Comparison of ENCODE assay signal across 39 cellular contexts in genomic region chr7:41973331-41973730, GRCh38.
"Had no signal": no experiment of that assay in that cellular context is flagged by ENCODE, and none has a peak within 500 bp of the region (broad histone marks: within the 10 kb centered on the region; RNA-seq: fewer than 3 reads in every experiment).

No MANE protein-coding gene starts in this region.

- H3K27ac ChIP-seq: adrenal gland, ascending aorta, body of pancreas, brain microvascular endothelial cell, breast epithelium, cardiac muscle cell had no signal

- H3K36me3 Mint-ChIP-seq: activated naive CD4-positive, alpha-beta T cell treated with anti-CD3 and anti-CD28 coated beads, Interleukin-2, amount 10 ng/mL, durations not matched to agents 7 days and 5 days; activated naive CD4-positive, alpha-beta T cell treated with anti-CD3 and anti-CD28 coated beads, Interleukin-2, amount 50 U/mL, for 24 hours; activated naive CD4-positive, alpha-beta T cell treated with anti-CD3 and anti-CD28 coated beads, Interleukin-2, amount 50 U/mL, for 72 hours; activated naive CD8-positive, alpha-beta T cell; activated naive CD8-positive, alpha-beta T cell treated with anti-CD3 and anti-CD28 coated beads for 36 hours; activated naive CD8-positive, alpha-beta T cell treated with anti-CD3 and anti-CD28 coated beads, Interleukin-2, amount 10 ng/mL, durations not matched to agents 7 days and 5 days had no signal

- H3K27ac Mint-ChIP-seq: activated naive CD4-positive, alpha-beta T cell treated with anti-CD3 and anti-CD28 coated beads for 36 hours; activated naive CD4-positive, alpha-beta T cell treated with anti-CD3 and anti-CD28 coated beads, Interleukin-2, amount 10 ng/mL, durations not matched to agents 7 days and 5 days; activated naive CD4-positive, alpha-beta T cell treated with anti-CD3 and anti-CD28 coated beads, Interleukin-2, amount 50 U/mL, for 24 hours; activated naive CD4-positive, alpha-beta T cell treated with anti-CD3 and anti-CD28 coated beads, Interleukin-2, amount 50 U/mL, for 72 hours; activated naive CD8-positive, alpha-beta T cell; activated naive CD8-positive, alpha-beta T cell treated with anti-CD3 and anti-CD28 coated beads for 36 hours; activated naive CD8-positive, alpha-beta T cell treated with anti-CD3 and anti-CD28 coated beads, Interleukin-2, amount 10 ng/mL, durations not matched to agents 7 days and 5 days; activated naive CD8-positive, alpha-beta T cell treated with anti-CD3 and anti-CD28 coated beads, Interleukin-2, amount 50 U/mL, for 24 hours; activated T-cell treated with anti-CD3 and anti-CD28 coated beads, Interleukin-2, amount 50 U/mL, for 24 hours; activated T-cell treated with anti-CD3 and anti-CD28 coated beads, Interleukin-2, amount 50 U/mL, for 72 hours; activated T-helper 1 cell treated with anti-CD3 and anti-CD28 coated beads, Interleukin-12 subunit alpha, Interleukin-12 subunit beta, Interleukin-2, Interleukin-4 antibody, amounts not matched to agents 30 ng/mL and 10 ng/mL and 1 ng/mL, durations not matched to agents 14 hours and 24 hours and 36 hours; activated T-helper 17 cell treated with anti-CD3 and anti-CD28 coated beads, Interleukin-2, amount 50 U/mL, for 72 hours; activated T-helper 2 cell treated with anti-CD3 and anti-CD28 coated beads, Interferon-gamma antibody, Interleukin-2, Interleukin-4, amounts not matched to agents 10 μg/mL and 5 μg/mL and 100 μg/mL, durations not matched to agents 14 hours and 24 hours and 36 hours had no signal

- H3K9me3 ChIP-seq: adrenal gland, ascending aorta, body of pancreas, breast epithelium had no signal

- H3K27me3 Mint-ChIP-seq: activated naive CD8-positive, alpha-beta T cell; activated T-helper 17 cell treated with anti-CD3 and anti-CD28 coated beads, Interleukin-2, amount 50 U/mL, for 72 hours; brain; central memory CD8-positive, alpha-beta T cell had no signal

- H3K9me3 Mint-ChIP-seq: activated naive CD4-positive, alpha-beta T cell treated with anti-CD3 and anti-CD28 coated beads for 36 hours; activated naive CD4-positive, alpha-beta T cell treated with anti-CD3 and anti-CD28 coated beads, Interleukin-2, amount 10 ng/mL, durations not matched to agents 7 days and 5 days; activated naive CD4-positive, alpha-beta T cell treated with anti-CD3 and anti-CD28 coated beads, Interleukin-2, amount 50 U/mL, for 24 hours; activated naive CD4-positive, alpha-beta T cell treated with anti-CD3 and anti-CD28 coated beads, Interleukin-2, amount 50 U/mL, for 72 hours; activated naive CD8-positive, alpha-beta T cell treated with anti-CD3 and anti-CD28 coated beads for 36 hours; activated naive CD8-positive, alpha-beta T cell treated with anti-CD3 and anti-CD28 coated beads, Interleukin-2, amount 10 ng/mL, durations not matched to agents 7 days and 5 days; activated naive CD8-positive, alpha-beta T cell treated with anti-CD3 and anti-CD28 coated beads, Interleukin-2, amount 50 U/mL, for 24 hours; activated T-cell treated with anti-CD3 and anti-CD28 coated beads, Interleukin-2, amount 50 U/mL, for 24 hours; activated T-cell treated with anti-CD3 and anti-CD28 coated beads, Interleukin-2, amount 50 U/mL, for 4 hours; activated T-cell treated with anti-CD3 and anti-CD28 coated beads, Interleukin-2, amount 50 U/mL, for 72 hours; activated T-helper 1 cell treated with anti-CD3 and anti-CD28 coated beads, Interleukin-12 subunit alpha, Interleukin-12 subunit beta, Interleukin-2, Interleukin-4 antibody, amounts not matched to agents 30 ng/mL and 10 ng/mL and 1 ng/mL, durations not matched to agents 14 hours and 24 hours and 36 hours; activated T-helper 17 cell treated with anti-CD3 and anti-CD28 coated beads, Interleukin-2, amount 50 U/mL, for 72 hours; activated T-helper 2 cell treated with anti-CD3 and anti-CD28 coated beads, Interferon-gamma antibody, Interleukin-2, Interleukin-4, amounts not matched to agents 10 μg/mL and 5 μg/mL and 100 μg/mL, durations not matched to agents 14 hours and 24 hours and 36 hours; brain; central memory CD8-positive, alpha-beta T cell had no signal

- H3K27me3 ChIP-seq: adrenal gland, ascending aorta, body of pancreas, brain microvascular endothelial cell, breast epithelium, cardiac muscle cell had no signal

- ATAC-seq: activated naive CD4-positive, alpha-beta T cell treated with anti-CD3 and anti-CD28 coated beads, Interleukin-2, amount 50 U/mL, for 72 hours; activated naive CD8-positive, alpha-beta T cell treated with anti-CD3 and anti-CD28 coated beads, Interleukin-2, amount 50 U/mL, for 24 hours; activated T-cell treated with anti-CD3 and anti-CD28 coated beads, Interleukin-2, amount 50 U/mL, for 4 hours; activated T-cell treated with anti-CD3 and anti-CD28 coated beads, Interleukin-2, amount 50 U/mL, for 72 hours; activated T-helper 17 cell treated with anti-CD3 and anti-CD28 coated beads, Interleukin-2, amount 50 U/mL, for 72 hours; body of pancreas had no signal

- H3K4me3 Mint-ChIP-seq: activated naive CD4-positive, alpha-beta T cell treated with anti-CD3 and anti-CD28 coated beads for 36 hours; activated naive CD4-positive, alpha-beta T cell treated with anti-CD3 and anti-CD28 coated beads, Interleukin-2, amount 10 ng/mL, durations not matched to agents 7 days and 5 days; activated naive CD4-positive, alpha-beta T cell treated with anti-CD3 and anti-CD28 coated beads, Interleukin-2, amount 50 U/mL, for 24 hours; activated naive CD8-positive, alpha-beta T cell; activated naive CD8-positive, alpha-beta T cell treated with anti-CD3 and anti-CD28 coated beads for 36 hours; activated naive CD8-positive, alpha-beta T cell treated with anti-CD3 and anti-CD28 coated beads, Interleukin-2, amount 10 ng/mL, durations not matched to agents 7 days and 5 days; activated naive CD8-positive, alpha-beta T cell treated with anti-CD3 and anti-CD28 coated beads, Interleukin-2, amount 50 U/mL, for 24 hours; activated T-cell treated with anti-CD3 and anti-CD28 coated beads, Interleukin-2, amount 50 U/mL, for 24 hours; activated T-cell treated with anti-CD3 and anti-CD28 coated beads, Interleukin-2, amount 50 U/mL, for 4 hours; activated T-cell treated with anti-CD3 and anti-CD28 coated beads, Interleukin-2, amount 50 U/mL, for 72 hours; activated T-helper 1 cell treated with anti-CD3 and anti-CD28 coated beads, Interleukin-12 subunit alpha, Interleukin-12 subunit beta, Interleukin-2, Interleukin-4 antibody, amounts not matched to agents 30 ng/mL and 10 ng/mL and 1 ng/mL, durations not matched to agents 14 hours and 24 hours and 36 hours; activated T-helper 17 cell treated with anti-CD3 and anti-CD28 coated beads, Interleukin-2, amount 50 U/mL, for 72 hours; brain; central memory CD8-positive, alpha-beta T cell had no signal

- H3K4me1 ChIP-seq: adrenal gland, body of pancreas had no signal

- DNase-seq: activated effector memory CD4-positive, alpha-beta T cell treated with anti-CD3 and anti-CD28 coated beads, Interleukin-2, amount 50 U/mL, for 16 hours; activated effector memory CD4-positive, alpha-beta T cell treated with Interleukin-2 at 50 U/mL for 16 hours; activated gamma-delta T cell; activated gamma-delta T cell treated with Interleukin-2 at 50 U/mL for 16 hours; activated naive CD4-positive, alpha-beta T cell; activated naive CD4-positive, alpha-beta T cell treated with anti-CD3 and anti-CD28 coated beads for 36 hours; activated naive CD4-positive, alpha-beta T cell treated with anti-CD3 and anti-CD28 coated beads, Interleukin-2, amount 10 ng/mL, durations not matched to agents 7 days and 5 days; activated naive CD4-positive, alpha-beta T cell treated with anti-CD3 and anti-CD28 coated beads, Interleukin-2, amount 50 U/mL, for 16 hours; activated naive CD4-positive, alpha-beta T cell treated with Interleukin-2 at 50 U/mL for 16 hours; activated naive CD8-positive, alpha-beta T cell treated with anti-CD3 and anti-CD28 coated beads for 36 hours; activated naive CD8-positive, alpha-beta T cell treated with anti-CD3 and anti-CD28 coated beads, Interleukin-2, amount 10 ng/mL, durations not matched to agents 7 days and 5 days; activated naive CD8-positive, alpha-beta T cell treated with anti-CD3 and anti-CD28 coated beads, Interleukin-2, amount 50 U/mL, for 24 hours; activated T-cell treated with anti-CD3 and anti-CD28 coated beads for 4 hours; activated T-cell treated with anti-CD3 and anti-CD28 coated beads, Interleukin-2, amount 50 U/mL, for 1 hour; activated T-cell treated with anti-CD3 and anti-CD28 coated beads, Interleukin-2, amount 50 U/mL, for 24 hours; activated T-cell treated with anti-CD3 and anti-CD28 coated beads, Interleukin-2, amount 50 U/mL, for 4 hours; activated T-cell treated with anti-CD3 and anti-CD28 coated beads, Interleukin-2, amount 50 U/mL, for 48 hours; activated T-cell treated with anti-CD3 and anti-CD28 coated beads, Interleukin-2, amount 50 U/mL, for 72 hours; adrenal gland; amniotic stem cell; amygdala; anterior cingulate cortex; aorta; body of pancreas; brain microvascular endothelial cell; caudate nucleus; central memory CD4-positive, alpha-beta T cell; cerebellar nuclear complex had no signal

- H3K4me3 ChIP-seq: adrenal gland, ascending aorta, body of pancreas, breast epithelium, cardiac muscle cell had no signal

- H3K4me1 Mint-ChIP-seq: activated naive CD4-positive, alpha-beta T cell treated with anti-CD3 and anti-CD28 coated beads, Interleukin-2, amount 10 ng/mL, durations not matched to agents 7 days and 5 days; activated naive CD4-positive, alpha-beta T cell treated with anti-CD3 and anti-CD28 coated beads, Interleukin-2, amount 50 U/mL, for 24 hours; activated naive CD8-positive, alpha-beta T cell treated with anti-CD3 and anti-CD28 coated beads for 36 hours; activated naive CD8-positive, alpha-beta T cell treated with anti-CD3 and anti-CD28 coated beads, Interleukin-2, amount 10 ng/mL, durations not matched to agents 7 days and 5 days; activated naive CD8-positive, alpha-beta T cell treated with anti-CD3 and anti-CD28 coated beads, Interleukin-2, amount 50 U/mL, for 24 hours; activated T-helper 17 cell treated with anti-CD3 and anti-CD28 coated beads, Interleukin-2, amount 50 U/mL, for 72 hours; central memory CD8-positive, alpha-beta T cell had no signal

- H3K36me3 ChIP-seq: adrenal gland, brain microvascular endothelial cell, breast epithelium had no signal
